ENCODE assay signal across 9 cellular contexts in genomic region chr9:96686638-96687335, GRCh38. TPM values are rescaled to one million over a fixed set of nuclear protein-coding genes. Genes with fewer than 3 reads are reported as not detected.
DNase-seq lines count a peak whose midpoint lies in the region; ATAC-seq lines count a peak whose summit lies in the region.
"Had no signal": no experiment of that assay in that cellular context is flagged by ENCODE, and none has a peak within 500 bp of the region (broad histone marks: within the 10 kb centered on the region; RNA-seq: fewer than 3 reads in every experiment).

No MANE protein-coding gene starts in this region.

- H3K4me3 Mint-ChIP-seq in activated T-helper 1 cell treated with anti-CD3 and anti-CD28 coated beads, Interleukin-12 subunit alpha, Interleukin-12 subunit beta, Interleukin-2, Interleukin-4 antibody, amounts not matched to agents 30 ng/mL and 10 ng/mL and 1 ng/mL, durations not matched to agents 14 hours and 24 hours and 36 hours, result peak overlapping the region; percentile 80

- H3K27ac Mint-ChIP-seq in activated T-helper 1 cell treated with anti-CD3 and anti-CD28 coated beads, Interleukin-12 subunit alpha, Interleukin-12 subunit beta, Interleukin-2, Interleukin-4 antibody, amounts not matched to agents 30 ng/mL and 10 ng/mL and 1 ng/mL, durations not matched to agents 14 hours and 24 hours and 36 hours, result peak overlapping the region; percentile 22

- DNase-seq in DMS153 treated with DMSO at 0.1 percent for 48 hours (lab: John Stamatoyannopoulos, UW; ENCODE audit: unreplicated experiment), result peak; percentile 51
- peak; percentile 30 for DNase-seq in NCI-H460 (ENCODE audit: extremely low read depth, low read depth)
- peak; percentile 61 for DNase-seq in activated T-helper 1 cell treated with anti-CD3 and anti-CD28 coated beads, Interleukin-12 subunit alpha, Interleukin-12 subunit beta, Interleukin-2, Interleukin-4 antibody, amounts not matched to agents 30 ng/mL and 10 ng/mL and 1 ng/mL, durations not matched to agents 14 hours and 24 hours and 36 hours (ENCODE audit: low spot score)
- peak; percentile 84 for DNase-seq in fibroblast of gingiva (ENCODE audit: low read depth)
- peak; percentile 50 to 68 for DNase-seq in stimulated activated CD8-positive, alpha-beta memory T cell treated with anti-CD3 and anti-CD28 coated beads, Interleukin-2, amount 100 ng/mL, for 48 hours (ENCODE audit: low read depth in 2 of 2)
- DNase-seq in NCI-H2107 treated with DMSO at 0.1 percent for 48 hours (lab: John Stamatoyannopoulos, UW; ENCODE audit: unreplicated experiment), result no peak

- H3K4me1 Mint-ChIP-seq in activated T-helper 1 cell treated with anti-CD3 and anti-CD28 coated beads, Interleukin-12 subunit alpha, Interleukin-12 subunit beta, Interleukin-2, Interleukin-4 antibody, amounts not matched to agents 30 ng/mL and 10 ng/mL and 1 ng/mL, durations not matched to agents 14 hours and 24 hours and 36 hours (ENCODE audit: low read depth), result peaks cover 4% of the 10 kb centered on the region

- intact Hi-C loops in activated T-helper 1 cell treated with anti-CD3 and anti-CD28 coated beads, Interleukin-12 subunit alpha, Interleukin-12 subunit beta, Interleukin-2, Interleukin-4 antibody, amounts not matched to agents 30 ng/mL and 10 ng/mL and 1 ng/mL, durations not matched to agents 14 hours and 24 hours and 36 hours (cut with micrococcal nuclease), result loop anchor here (2.0 kb wide), 1 partner anchor 32 kb away; the partner anchor contains the start of gene PRXL2C

- no peaks in the 10 kb centered on the region for H3K4me1 ChIP-seq in muscle layer of colon (ENCODE audit: insufficient read depth, low read length)

- no peaks in the 10 kb centered on the region for H3K9me3 ChIP-seq in muscle layer of colon (ENCODE audit: low read length)

- H3K36me3 ChIP-seq in muscle layer of colon (ENCODE audit: insufficient read depth, low read length), result no peaks in the 10 kb centered on the region

- H3K27ac ChIP-seq in muscle layer of colon (ENCODE audit: low read depth, low read length), result peak overlapping the region; percentile 60

- H3K27me3 ChIP-seq in muscle layer of colon (ENCODE audit: control insufficient read depth in 1 of 2, insufficient read depth in 2 of 2, low read length in 2 of 2), result no peaks in the 10 kb centered on the region

- peaks cover 22% of the 10 kb centered on the region for H3K9me3 Mint-ChIP-seq in activated T-helper 1 cell treated with anti-CD3 and anti-CD28 coated beads, Interleukin-12 subunit alpha, Interleukin-12 subunit beta, Interleukin-2, Interleukin-4 antibody, amounts not matched to agents 30 ng/mL and 10 ng/mL and 1 ng/mL, durations not matched to agents 14 hours and 24 hours and 36 hours

- H3K27me3 Mint-ChIP-seq in activated T-helper 1 cell treated with anti-CD3 and anti-CD28 coated beads, Interleukin-12 subunit alpha, Interleukin-12 subunit beta, Interleukin-2, Interleukin-4 antibody, amounts not matched to agents 30 ng/mL and 10 ng/mL and 1 ng/mL, durations not matched to agents 14 hours and 24 hours and 36 hours (ENCODE audit: insufficient read depth), result no peaks in the 10 kb centered on the region

- H3K9ac ChIP-seq in muscle layer of colon (ENCODE audit: low read length), result no peak overlapping the region

- peak overlapping the region; percentile 62 to 91 for H3K4me3 ChIP-seq in muscle layer of colon (ENCODE audit: low read depth in 1 of 2, low read length in 2 of 2)
- H3K4me3 ChIP-seq: K562 had no signal

- no peaks in the 10 kb centered on the region for H3K36me3 Mint-ChIP-seq in activated T-helper 1 cell treated with anti-CD3 and anti-CD28 coated beads, Interleukin-12 subunit alpha, Interleukin-12 subunit beta, Interleukin-2, Interleukin-4 antibody, amounts not matched to agents 30 ng/mL and 10 ng/mL and 1 ng/mL, durations not matched to agents 14 hours and 24 hours and 36 hours (ENCODE audit: low read depth)

- no peak for ATAC-seq in HG03460 (IDR thresholded peaks at IDR 0.05; ENCODE audit: unreplicated experiment)
- ATAC-seq: K562 had no signal

RNA-seq across cellular contexts. Expression of gene PRXL2C, which starts 31.7 kb away (rescaled TPM):
- 20.0 and 21.6 TPM in 2 replicates for total RNA-seq in NCI-H460 (2014; rRNA removed; shearing (Covaris generic))
- polyA plus RNA-seq in NCI-H460 (2014; cell fraction: nucleus; rRNA removed), result 10.0 and 17.7 TPM in 2 replicates
- 8.1 and 8.8 TPM in 2 replicates for total RNA-seq in activated T-helper 1 cell treated with anti-CD3 and anti-CD28 coated beads, Interleukin-12 subunit alpha, Interleukin-12 subunit beta, Interleukin-2, Interleukin-4 antibody, amounts not matched to agents 30 ng/mL and 10 ng/mL and 1 ng/mL, durations not matched to agents 14 hours and 24 hours and 36 hours
